ENCODE assay signal across 1 cellular context in genomic region chr12:101608301-101609133, GRCh38.
TF ChIP-seq lines count a peak whose summit lies in the region.

No MANE protein-coding gene starts in this region.

TF ChIP-seq in HepG2, 621 proteins besides CTCF, POLR2A, EP300 and RAD21 (continued from another document):
- TF ChIP-seq HIC2 (CRISPR knock-in tag; IDR thresholded peaks at IDR 0.05; ENCODE audit: low read depth) (no peak; the same call in 1 of the 2 replicates), ZNF441 (CRISPR knock-in tag; IDR thresholded peaks at IDR 0.05; ENCODE audit: borderline replicate concordance) (0 out of 2 replicates have a peak, but pooled peaks have one; percentile 39), ZNF816 (CRISPR knock-in tag; IDR thresholded peaks at IDR 0.05; ENCODE audit: borderline replicate concordance) (no peak), DPF2 (CRISPR knock-in tag; IDR thresholded peaks at IDR 0.05; ENCODE audit: borderline replicate concordance, low read depth) (peak; percentile 99), CENPT (CRISPR knock-in tag; IDR thresholded peaks at IDR 0.05; ENCODE audit: low read depth) (no peak), POGK (CRISPR knock-in tag; conservative IDR thresholded peaks at IDR 0.05) (peak; percentile 76; the same call in 1 of the 2 replicates), CBX1 (IDR thresholded peaks at IDR 0.05; ENCODE audit: low read depth) (no peak), ZNF800 (CRISPR knock-in tag; IDR thresholded peaks at IDR 0.05) (no peak), CHD4 (IDR thresholded peaks at IDR 0.05; ENCODE audit: borderline replicate concordance, low read length) (no peak), ZSCAN25 (CRISPR knock-in tag; IDR thresholded peaks at IDR 0.05) (peak; percentile 16; the same call in 1 of the 2 replicates), ATF2 (CRISPR knock-in tag; IDR thresholded peaks at IDR 0.05) (peak; percentile 93), TBX2 (CRISPR knock-in tag; IDR thresholded peaks at IDR 0.05; ENCODE audit: borderline replicate concordance) (peak; percentile 94), THAP11 (CRISPR knock-in tag; IDR thresholded peaks at IDR 0.05) (peak; percentile 74; the same call in 1 of the 2 replicates), POLR2G (IDR thresholded peaks at IDR 0.05; ENCODE audit: low read depth, low read length) (peak; percentile 58), ZFP82 (CRISPR knock-in tag; IDR thresholded peaks at IDR 0.05; ENCODE audit: borderline replicate concordance) (no peak), ZNF142 (CRISPR knock-in tag; IDR thresholded peaks at IDR 0.05) (0 out of 2 replicates have a peak, but pooled peaks have one; percentile 65), ZNF710 (CRISPR knock-in tag; IDR thresholded peaks at IDR 0.05; ENCODE audit: borderline replicate concordance) (peak; percentile 98), ZFP36L2 (CRISPR knock-in tag; IDR thresholded peaks at IDR 0.05) (no peak), ZMYM3 (CRISPR knock-in tag; IDR thresholded peaks at IDR 0.05) (peak; percentile 77), ATF4 (CRISPR knock-in tag; IDR thresholded peaks at IDR 0.05) (peak in 1 of 2 experiments; percentile 88; a peak in 2 of 4 replicates), CEBPB (IDR thresholded peaks at IDR 0.05; ENCODE audit: borderline replicate concordance, low read depth, low read length) (peak; percentile 99), MNT (IDR thresholded peaks at IDR 0.05) (peak; percentile 31; the same call in 1 of the 2 replicates), ETV5 (CRISPR knock-in tag; IDR thresholded peaks at IDR 0.05; ENCODE audit: borderline replicate concordance) (peak; percentile 80), POGZ (CRISPR knock-in tag; IDR thresholded peaks at IDR 0.05) (peak; percentile 81), MBD4 (IDR thresholded peaks at IDR 0.05; ENCODE audit: borderline replicate concordance, low read length) (0 out of 2 replicates have a peak, but pooled peaks have one; percentile 28), NFIC (IDR thresholded peaks at IDR 0.05; ENCODE audit: low read length) (peak; percentile 99), MIER3 (CRISPR knock-in tag; IDR thresholded peaks at IDR 0.05; ENCODE audit: borderline replicate concordance) (peak; percentile 97; the same call in 1 of the 2 replicates), REL (CRISPR knock-in tag; conservative IDR thresholded peaks at IDR 0.05) (no peak), IKZF5 (CRISPR knock-in tag; IDR thresholded peaks at IDR 0.05) (peak; percentile 96), ERF (CRISPR knock-in tag; IDR thresholded peaks at IDR 0.05) (peak; percentile 74; the same call in 1 of the 2 replicates), CBFB (CRISPR knock-in tag; IDR thresholded peaks at IDR 0.05) (peak; percentile 97)
